32 cellular contexts compared by ENCODE assay signal in genomic region chr19:50402544-50403301, GRCh38. TPM values are rescaled to one million over a fixed set of nuclear protein-coding genes. Genes with fewer than 3 reads are reported as not detected.
"Had no signal": no experiment of that assay in that cellular context is flagged by ENCODE, and none has a peak within 500 bp of the region (broad histone marks: within the 10 kb centered on the region; RNA-seq: fewer than 3 reads in every experiment).

No MANE protein-coding gene starts in this region.

- H3K27ac Mint-ChIP-seq: activated CD4-positive, alpha-beta memory T cell treated with anti-CD3 and anti-CD28 coated beads, Interleukin-2, amount 10 ng/mL, durations not matched to agents 7 days and 5 days; activated naive CD4-positive, alpha-beta T cell treated with anti-CD3 and anti-CD28 coated beads for 36 hours; activated naive CD4-positive, alpha-beta T cell treated with anti-CD3 and anti-CD28 coated beads, Interleukin-2, amount 50 U/mL, for 72 hours; activated T-cell treated with anti-CD3 and anti-CD28 coated beads, Interleukin-2, amount 50 U/mL, for 24 hours had no signal

- H3K9me3 ChIP-seq: adrenal gland, Peyer's patch had no signal

- H3K4me1 Mint-ChIP-seq: activated CD4-positive, alpha-beta memory T cell treated with anti-CD3 and anti-CD28 coated beads, Interleukin-2, amount 10 ng/mL, durations not matched to agents 7 days and 5 days had no signal

- H3K4me1 ChIP-seq: adrenal gland, Peyer's patch had no signal

- H3K27ac ChIP-seq: adrenal gland, brain microvascular endothelial cell, KMS-11, Peyer's patch, WERI-Rb-1 had no signal

- H3K9me3 Mint-ChIP-seq: activated CD4-positive, alpha-beta memory T cell treated with anti-CD3 and anti-CD28 coated beads, Interleukin-2, amount 10 ng/mL, durations not matched to agents 7 days and 5 days; activated naive CD4-positive, alpha-beta T cell treated with anti-CD3 and anti-CD28 coated beads for 36 hours; activated naive CD4-positive, alpha-beta T cell treated with anti-CD3 and anti-CD28 coated beads, Interleukin-2, amount 50 U/mL, for 72 hours; activated T-cell treated with anti-CD3 and anti-CD28 coated beads, Interleukin-2, amount 50 U/mL, for 24 hours had no signal

- H3K27me3 Mint-ChIP-seq: activated CD4-positive, alpha-beta memory T cell treated with anti-CD3 and anti-CD28 coated beads, Interleukin-2, amount 10 ng/mL, durations not matched to agents 7 days and 5 days; activated T-cell treated with anti-CD3 and anti-CD28 coated beads, Interleukin-2, amount 50 U/mL, for 24 hours had no signal

- ATAC-seq: activated naive CD4-positive, alpha-beta T cell treated with anti-CD3 and anti-CD28 coated beads, Interleukin-2, amount 50 U/mL, for 72 hours; PC-3 had no signal

- H3K4me3 ChIP-seq: adrenal gland, Peyer's patch had no signal

- H3K4me3 Mint-ChIP-seq: activated CD4-positive, alpha-beta memory T cell treated with anti-CD3 and anti-CD28 coated beads, Interleukin-2, amount 10 ng/mL, durations not matched to agents 7 days and 5 days; activated naive CD4-positive, alpha-beta T cell treated with anti-CD3 and anti-CD28 coated beads for 36 hours; activated T-cell treated with anti-CD3 and anti-CD28 coated beads, Interleukin-2, amount 50 U/mL, for 24 hours had no signal

- H3K9ac ChIP-seq: KMS-11 had no signal

- H3K4me2 ChIP-seq: KMS-11 had no signal

- DNase-seq: activated CD4-positive, alpha-beta memory T cell treated with anti-CD3 and anti-CD28 coated beads, Interleukin-2, amount 10 ng/mL, durations not matched to agents 7 days and 5 days; activated CD4-positive, alpha-beta T cell treated with anti-CD3 and anti-CD28 coated beads for 1 hour; activated CD4-positive, alpha-beta T cell treated with anti-CD3 and anti-CD28 coated beads for 48 hours; activated CD4-positive, CD25-positive, alpha-beta regulatory T cell; activated gamma-delta T cell treated with Interleukin-2 at 50 U/mL for 16 hours; activated naive CD4-positive, alpha-beta T cell treated with anti-CD3 and anti-CD28 coated beads for 36 hours; activated T-cell treated with anti-CD3 and anti-CD28 coated beads, Interleukin-2, amount 50 U/mL, for 24 hours; adrenal gland; anterior cingulate cortex; brain microvascular endothelial cell; central memory CD4-positive, alpha-beta T cell; MM.1S; MV-4-11; NCI-H1092; NCI-H1436 treated with DMSO at 0.1 percent for 48 hours; NCI-H1694 treated with DMSO at 0.1 percent for 48 hours; NCI-H2029; NCI-H510A; NCI-H526; NCI-H748 treated with DMSO at 0.1 percent for 48 hours; NK-92 treated with Interleukin-12 subunit alpha and Interleukin-12 subunit beta, amount 100 ng/mL, for 24 hours; PC-3; RPMI8226; SIG-M5; T1000; WERI-Rb-1 had no signal

- H3K27me3 ChIP-seq: adrenal gland, brain microvascular endothelial cell, Peyer's patch had no signal

- H3K36me3 ChIP-seq: adrenal gland had no signal

RNA-seq across cellular contexts. Expression of gene SPIB, which starts 16.0 kb away (rescaled TPM):
- total RNA-seq: cerebellum, LHCN-M2, PC-3, SK-MEL-5 had no signal

RNA-seq across cellular contexts. Expression of gene MYBPC2, which starts 30.0 kb away (rescaled TPM):
- total RNA-seq: PC-3, Peyer's patch, SK-MEL-5 had no signal
